ENCODE assay signal across 1 cellular context in the genomic region with DNA sequence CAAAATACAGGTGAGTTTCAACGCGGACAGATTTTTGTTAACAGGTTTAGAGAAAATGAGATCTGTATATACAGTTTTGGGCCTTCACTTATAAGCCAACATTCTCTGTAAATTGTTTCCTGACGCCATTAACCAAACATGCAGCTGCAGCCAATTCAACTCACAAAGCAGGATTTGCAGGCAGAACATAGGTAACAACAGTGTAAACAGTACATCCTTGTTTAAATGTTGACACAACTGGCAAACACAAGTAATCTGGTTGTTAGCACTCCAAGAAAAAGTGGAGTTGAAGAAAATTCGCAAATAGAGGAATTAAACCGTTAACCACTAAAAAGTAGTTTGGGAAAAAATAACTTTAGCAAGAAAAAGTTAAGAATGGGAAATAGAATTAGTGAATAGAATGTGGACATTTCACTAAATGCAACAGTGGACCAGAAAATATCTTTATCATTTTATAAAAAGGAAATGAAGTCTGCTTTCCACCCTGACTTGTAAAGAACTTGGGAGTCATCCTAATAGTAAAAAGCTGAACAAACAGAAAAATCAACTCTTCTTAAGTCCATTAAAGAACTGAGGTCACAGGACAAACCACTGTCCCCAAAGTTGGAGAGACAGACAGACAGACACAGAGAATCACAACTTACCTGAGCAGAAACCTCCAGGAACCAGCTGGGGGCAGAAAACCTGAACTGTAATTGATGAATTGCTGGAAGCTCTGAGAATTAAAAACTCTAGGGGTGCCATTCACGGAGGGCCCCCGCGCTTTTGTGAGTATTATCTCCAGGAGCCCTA.
A peak's percentile ranks its signal among the peaks of the same experiment; 100 is the strongest.
TF ChIP-seq lines count a peak whose summit lies in the region.

No MANE protein-coding gene starts in this region.

TF ChIP-seq in HepG2, 621 proteins besides CTCF, POLR2A, EP300 and RAD21 (continued from another document and continues in another):
- TF ChIP-seq, protein P1, sequence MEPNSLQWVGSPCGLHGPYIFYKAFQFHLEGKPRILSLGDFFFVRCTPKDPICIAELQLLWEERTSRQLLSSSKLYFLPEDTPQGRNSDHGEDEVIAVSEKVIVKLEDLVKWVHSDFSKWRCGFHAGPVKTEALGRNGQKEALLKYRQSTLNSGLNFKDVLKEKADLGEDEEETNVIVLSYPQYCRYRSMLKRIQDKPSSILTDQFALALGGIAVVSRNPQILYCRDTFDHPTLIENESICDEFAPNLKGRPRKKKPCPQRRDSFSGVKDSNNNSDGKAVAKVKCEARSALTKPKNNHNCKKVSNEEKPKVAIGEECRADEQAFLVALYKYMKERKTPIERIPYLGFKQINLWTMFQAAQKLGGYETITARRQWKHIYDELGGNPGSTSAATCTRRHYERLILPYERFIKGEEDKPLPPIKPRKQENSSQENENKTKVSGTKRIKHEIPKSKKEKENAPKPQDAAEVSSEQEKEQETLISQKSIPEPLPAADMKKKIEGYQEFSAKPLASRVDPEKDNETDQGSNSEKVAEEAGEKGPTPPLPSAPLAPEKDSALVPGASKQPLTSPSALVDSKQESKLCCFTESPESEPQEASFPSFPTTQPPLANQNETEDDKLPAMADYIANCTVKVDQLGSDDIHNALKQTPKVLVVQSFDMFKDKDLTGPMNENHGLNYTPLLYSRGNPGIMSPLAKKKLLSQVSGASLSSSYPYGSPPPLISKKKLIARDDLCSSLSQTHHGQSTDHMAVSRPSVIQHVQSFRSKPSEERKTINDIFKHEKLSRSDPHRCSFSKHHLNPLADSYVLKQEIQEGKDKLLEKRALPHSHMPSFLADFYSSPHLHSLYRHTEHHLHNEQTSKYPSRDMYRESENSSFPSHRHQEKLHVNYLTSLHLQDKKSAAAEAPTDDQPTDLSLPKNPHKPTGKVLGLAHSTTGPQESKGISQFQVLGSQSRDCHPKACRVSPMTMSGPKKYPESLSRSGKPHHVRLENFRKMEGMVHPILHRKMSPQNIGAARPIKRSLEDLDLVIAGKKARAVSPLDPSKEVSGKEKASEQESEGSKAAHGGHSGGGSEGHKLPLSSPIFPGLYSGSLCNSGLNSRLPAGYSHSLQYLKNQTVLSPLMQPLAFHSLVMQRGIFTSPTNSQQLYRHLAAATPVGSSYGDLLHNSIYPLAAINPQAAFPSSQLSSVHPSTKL (CRISPR knock-in tag; IDR thresholded peaks at IDR 0.05), result peak; percentile 90
- TF ChIP-seq ZNF138 (CRISPR knock-in tag; IDR thresholded peaks at IDR 0.05; ENCODE audit: low read depth) (no peak), ZNF430 (CRISPR knock-in tag; IDR thresholded peaks at IDR 0.05) (no peak), NBN (conservative IDR thresholded peaks at IDR 0.05) (no peak), ZNF644 (CRISPR knock-in tag; IDR thresholded peaks at IDR 0.05; ENCODE audit: low read depth) (no peak), YEATS2 (CRISPR knock-in tag; IDR thresholded peaks at IDR 0.05; ENCODE audit: borderline replicate concordance) (no peak), ZNF230 (CRISPR knock-in tag; IDR thresholded peaks at IDR 0.05) (no peak), ELF1 (CRISPR knock-in tag; IDR thresholded peaks at IDR 0.05) (no peak), ZSCAN29 (CRISPR knock-in tag; conservative IDR thresholded peaks at IDR 0.05) (0 out of 2 replicates have a peak, but pooled peaks have one; percentile 29), HMG20A (CRISPR knock-in tag; IDR thresholded peaks at IDR 0.05; ENCODE audit: borderline replicate concordance) (peak; percentile 84), ZNF20 (CRISPR knock-in tag; IDR thresholded peaks at IDR 0.05) (no peak), SMAD3 (CRISPR knock-in tag; IDR thresholded peaks at IDR 0.05) (0 out of 2 replicates have a peak, but pooled peaks have one; percentile 33), PRMT3 (CRISPR knock-in tag; IDR thresholded peaks at IDR 0.05; ENCODE audit: borderline replicate concordance, low read depth) (no peak), ATRX (CRISPR knock-in tag; IDR thresholded peaks at IDR 0.05; ENCODE audit: borderline replicate concordance) (no peak), ISL2 (CRISPR knock-in tag; IDR thresholded peaks at IDR 0.05) (peak; percentile 36; the same call in 1 of the 2 replicates), SIX1 (CRISPR knock-in tag; IDR thresholded peaks at IDR 0.05; ENCODE audit: borderline replicate concordance) (no peak), ZNF10 (CRISPR knock-in tag; IDR thresholded peaks at IDR 0.05; ENCODE audit: borderline replicate concordance, low read depth) (no peak), ZNF260 (CRISPR knock-in tag; IDR thresholded peaks at IDR 0.05; ENCODE audit: borderline replicate concordance, low read depth) (no peak), NFRKB (IDR thresholded peaks at IDR 0.05) (no peak), ZNF772 (CRISPR knock-in tag; IDR thresholded peaks at IDR 0.05) (peak; percentile 37; the same call in 1 of the 2 replicates), HDAC2 (CRISPR knock-in tag; IDR thresholded peaks at IDR 0.05) (no peak), ATF7-NPFF (CRISPR knock-in tag; IDR thresholded peaks at IDR 0.05; ENCODE audit: low read depth) (no peak), CEBPG (CRISPR knock-in tag; IDR thresholded peaks at IDR 0.05) (0 out of 2 replicates have a peak, but pooled peaks have one; percentile 10)
- TF ChIP-seq, protein P2, sequence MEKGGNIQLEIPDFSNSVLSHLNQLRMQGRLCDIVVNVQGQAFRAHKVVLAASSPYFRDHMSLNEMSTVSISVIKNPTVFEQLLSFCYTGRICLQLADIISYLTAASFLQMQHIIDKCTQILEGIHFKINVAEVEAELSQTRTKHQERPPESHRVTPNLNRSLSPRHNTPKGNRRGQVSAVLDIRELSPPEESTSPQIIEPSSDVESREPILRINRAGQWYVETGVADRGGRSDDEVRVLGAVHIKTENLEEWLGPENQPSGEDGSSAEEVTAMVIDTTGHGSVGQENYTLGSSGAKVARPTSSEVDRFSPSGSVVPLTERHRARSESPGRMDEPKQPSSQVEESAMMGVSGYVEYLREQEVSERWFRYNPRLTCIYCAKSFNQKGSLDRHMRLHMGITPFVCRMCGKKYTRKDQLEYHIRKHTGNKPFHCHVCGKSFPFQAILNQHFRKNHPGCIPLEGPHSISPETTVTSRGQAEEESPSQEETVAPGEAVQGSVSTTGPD (CRISPR knock-in tag; IDR thresholded peaks at IDR 0.05), result no peak
- TF ChIP-seq, protein P3, sequence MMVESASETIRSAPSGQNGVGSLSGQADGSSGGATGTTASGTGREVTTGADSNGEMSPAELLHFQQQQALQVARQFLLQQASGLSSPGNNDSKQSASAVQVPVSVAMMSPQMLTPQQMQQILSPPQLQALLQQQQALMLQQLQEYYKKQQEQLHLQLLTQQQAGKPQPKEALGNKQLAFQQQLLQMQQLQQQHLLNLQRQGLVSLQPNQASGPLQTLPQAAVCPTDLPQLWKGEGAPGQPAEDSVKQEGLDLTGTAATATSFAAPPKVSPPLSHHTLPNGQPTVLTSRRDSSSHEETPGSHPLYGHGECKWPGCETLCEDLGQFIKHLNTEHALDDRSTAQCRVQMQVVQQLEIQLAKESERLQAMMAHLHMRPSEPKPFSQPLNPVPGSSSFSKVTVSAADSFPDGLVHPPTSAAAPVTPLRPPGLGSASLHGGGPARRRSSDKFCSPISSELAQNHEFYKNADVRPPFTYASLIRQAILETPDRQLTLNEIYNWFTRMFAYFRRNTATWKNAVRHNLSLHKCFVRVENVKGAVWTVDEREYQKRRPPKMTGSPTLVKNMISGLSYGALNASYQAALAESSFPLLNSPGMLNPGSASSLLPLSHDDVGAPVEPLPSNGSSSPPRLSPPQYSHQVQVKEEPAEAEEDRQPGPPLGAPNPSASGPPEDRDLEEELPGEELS (CRISPR knock-in tag; IDR thresholded peaks at IDR 0.05), result peak; percentile 89
- TF ChIP-seq, protein P4, sequence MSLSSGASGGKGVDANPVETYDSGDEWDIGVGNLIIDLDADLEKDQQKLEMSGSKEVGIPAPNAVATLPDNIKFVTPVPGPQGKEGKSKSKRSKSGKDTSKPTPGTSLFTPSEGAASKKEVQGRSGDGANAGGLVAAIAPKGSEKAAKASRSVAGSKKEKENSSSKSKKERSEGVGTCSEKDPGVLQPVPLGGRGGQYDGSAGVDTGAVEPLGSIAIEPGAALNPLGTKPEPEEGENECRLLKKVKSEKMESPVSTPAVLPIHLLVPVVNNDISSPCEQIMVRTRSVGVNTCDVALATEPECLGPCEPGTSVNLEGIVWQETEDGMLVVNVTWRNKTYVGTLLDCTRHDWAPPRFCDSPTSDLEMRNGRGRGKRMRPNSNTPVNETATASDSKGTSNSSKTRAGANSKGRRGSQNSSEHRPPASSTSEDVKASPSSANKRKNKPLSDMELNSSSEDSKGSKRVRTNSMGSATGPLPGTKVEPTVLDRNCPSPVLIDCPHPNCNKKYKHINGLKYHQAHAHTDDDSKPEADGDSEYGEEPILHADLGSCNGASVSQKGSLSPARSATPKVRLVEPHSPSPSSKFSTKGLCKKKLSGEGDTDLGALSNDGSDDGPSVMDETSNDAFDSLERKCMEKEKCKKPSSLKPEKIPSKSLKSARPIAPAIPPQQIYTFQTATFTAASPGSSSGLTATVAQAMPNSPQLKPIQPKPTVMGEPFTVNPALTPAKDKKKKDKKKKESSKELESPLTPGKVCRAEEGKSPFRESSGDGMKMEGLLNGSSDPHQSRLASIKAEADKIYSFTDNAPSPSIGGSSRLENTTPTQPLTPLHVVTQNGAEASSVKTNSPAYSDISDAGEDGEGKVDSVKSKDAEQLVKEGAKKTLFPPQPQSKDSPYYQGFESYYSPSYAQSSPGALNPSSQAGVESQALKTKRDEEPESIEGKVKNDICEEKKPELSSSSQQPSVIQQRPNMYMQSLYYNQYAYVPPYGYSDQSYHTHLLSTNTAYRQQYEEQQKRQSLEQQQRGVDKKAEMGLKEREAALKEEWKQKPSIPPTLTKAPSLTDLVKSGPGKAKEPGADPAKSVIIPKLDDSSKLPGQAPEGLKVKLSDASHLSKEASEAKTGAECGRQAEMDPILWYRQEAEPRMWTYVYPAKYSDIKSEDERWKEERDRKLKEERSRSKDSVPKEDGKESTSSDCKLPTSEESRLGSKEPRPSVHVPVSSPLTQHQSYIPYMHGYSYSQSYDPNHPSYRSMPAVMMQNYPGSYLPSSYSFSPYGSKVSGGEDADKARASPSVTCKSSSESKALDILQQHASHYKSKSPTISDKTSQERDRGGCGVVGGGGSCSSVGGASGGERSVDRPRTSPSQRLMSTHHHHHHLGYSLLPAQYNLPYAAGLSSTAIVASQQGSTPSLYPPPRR (CRISPR knock-in tag; IDR thresholded peaks at IDR 0.05; ENCODE audit: borderline replicate concordance), result peak; percentile 72; the same call in 1 of the 2 replicates
- TF ChIP-seq, protein P5, sequence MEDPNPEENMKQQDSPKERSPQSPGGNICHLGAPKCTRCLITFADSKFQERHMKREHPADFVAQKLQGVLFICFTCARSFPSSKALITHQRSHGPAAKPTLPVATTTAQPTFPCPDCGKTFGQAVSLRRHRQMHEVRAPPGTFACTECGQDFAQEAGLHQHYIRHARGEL (CRISPR knock-in tag; IDR thresholded peaks at IDR 0.05), result no peak
- TF ChIP-seq, protein P6, sequence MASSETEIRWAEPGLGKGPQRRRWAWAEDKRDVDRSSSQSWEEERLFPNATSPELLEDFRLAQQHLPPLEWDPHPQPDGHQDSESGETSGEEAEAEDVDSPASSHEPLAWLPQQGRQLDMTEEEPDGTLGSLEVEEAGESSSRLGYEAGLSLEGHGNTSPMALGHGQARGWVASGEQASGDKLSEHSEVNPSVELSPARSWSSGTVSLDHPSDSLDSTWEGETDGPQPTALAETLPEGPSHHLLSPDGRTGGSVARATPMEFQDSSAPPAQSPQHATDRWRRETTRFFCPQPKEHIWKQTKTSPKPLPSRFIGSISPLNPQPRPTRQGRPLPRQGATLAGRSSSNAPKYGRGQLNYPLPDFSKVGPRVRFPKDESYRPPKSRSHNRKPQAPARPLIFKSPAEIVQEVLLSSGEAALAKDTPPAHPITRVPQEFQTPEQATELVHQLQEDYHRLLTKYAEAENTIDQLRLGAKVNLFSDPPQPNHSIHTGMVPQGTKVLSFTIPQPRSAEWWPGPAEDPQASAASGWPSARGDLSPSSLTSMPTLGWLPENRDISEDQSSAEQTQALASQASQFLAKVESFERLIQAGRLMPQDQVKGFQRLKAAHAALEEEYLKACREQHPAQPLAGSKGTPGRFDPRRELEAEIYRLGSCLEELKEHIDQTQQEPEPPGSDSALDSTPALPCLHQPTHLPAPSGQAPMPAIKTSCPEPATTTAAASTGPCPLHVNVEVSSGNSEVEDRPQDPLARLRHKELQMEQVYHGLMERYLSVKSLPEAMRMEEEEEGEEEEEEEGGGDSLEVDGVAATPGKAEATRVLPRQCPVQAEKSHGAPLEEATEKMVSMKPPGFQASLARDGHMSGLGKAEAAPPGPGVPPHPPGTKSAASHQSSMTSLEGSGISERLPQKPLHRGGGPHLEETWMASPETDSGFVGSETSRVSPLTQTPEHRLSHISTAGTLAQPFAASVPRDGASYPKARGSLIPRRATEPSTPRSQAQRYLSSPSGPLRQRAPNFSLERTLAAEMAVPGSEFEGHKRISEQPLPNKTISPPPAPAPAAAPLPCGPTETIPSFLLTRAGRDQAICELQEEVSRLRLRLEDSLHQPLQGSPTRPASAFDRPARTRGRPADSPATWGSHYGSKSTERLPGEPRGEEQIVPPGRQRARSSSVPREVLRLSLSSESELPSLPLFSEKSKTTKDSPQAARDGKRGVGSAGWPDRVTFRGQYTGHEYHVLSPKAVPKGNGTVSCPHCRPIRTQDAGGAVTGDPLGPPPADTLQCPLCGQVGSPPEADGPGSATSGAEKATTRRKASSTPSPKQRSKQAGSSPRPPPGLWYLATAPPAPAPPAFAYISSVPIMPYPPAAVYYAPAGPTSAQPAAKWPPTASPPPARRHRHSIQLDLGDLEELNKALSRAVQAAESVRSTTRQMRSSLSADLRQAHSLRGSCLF (CRISPR knock-in tag; IDR thresholded peaks at IDR 0.05; ENCODE audit: borderline replicate concordance), result no peak
